ENCODE assay signal across 22 cellular contexts in genomic region chr4:141614878-141615586, GRCh38. TPM values are rescaled to one million over a fixed set of nuclear protein-coding genes. Genes with fewer than 3 reads are reported as not detected.
DNase-seq lines count a peak whose midpoint lies in the region; ATAC-seq and TF ChIP-seq lines count a peak whose summit lies in the region.
"Had no signal": no experiment of that assay in that cellular context is flagged by ENCODE, and none has a peak within 500 bp of the region (broad histone marks: within the 10 kb centered on the region; RNA-seq: fewer than 3 reads in every experiment).

No MANE protein-coding gene starts in this region.

- no peaks in the 10 kb centered on the region for H3K36me3 Mint-ChIP-seq in MCF 10A (ENCODE audit: insufficient read depth, unreplicated experiment)

- no peaks in the 10 kb centered on the region for H3K27me3 Mint-ChIP-seq in MCF 10A (ENCODE audit: insufficient read depth, unreplicated experiment)
- H3K27me3 Mint-ChIP-seq: dendritic cell treated with granulocyte-macrophage colony-stimulating factor and Interleukin-4, amounts not matched to agents 40 ng/mL and 50 ng/mL, for 4 days had no signal

- H3K27me3 ChIP-seq in BLaER1 (no peaks in the 10 kb centered on the region), gastroesophageal sphincter (no peaks in the 10 kb centered on the region)
- H3K27me3 ChIP-seq: upper lobe of left lung had no signal

- H3K36me3 ChIP-seq in BLaER1 (no peaks in the 10 kb centered on the region), gastroesophageal sphincter (no peaks in the 10 kb centered on the region)
- H3K36me3 ChIP-seq: upper lobe of left lung had no signal

- no TSS peak for BruUV-seq in MCF 10A (replicated peaks; lab: Mats Ljungman, UMichigan)

- H3K9me3 Mint-ChIP-seq in MCF 10A (ENCODE audit: unreplicated experiment), result peaks cover 5% of the 10 kb centered on the region

- no peak overlapping the region for H3K9ac ChIP-seq in BLaER1

- POLR2A ChIA-PET in MCF 10A (lab: Yijun Ruan, JAX), result no interaction called here

- no peak for TF ChIP-seq POLR2A in gastroesophageal sphincter (IDR thresholded peaks at IDR 0.05)

- peak overlapping the region; percentile 55 for H3K4me2 ChIP-seq in BLaER1
- H3K4me2 ChIP-seq: A549, smooth muscle cell had no signal

- WGBS in gastroesophageal sphincter (ENCODE audit: low coverage in 1 of 2), 2 donors, result 83 to 86% methylated on average over 1 to 4 of the region's 11 CpGs

- intact Hi-C loops in MCF 10A (cut with micrococcal nuclease), result no loop called here

- no peak overlapping the region for H3K27ac Mint-ChIP-seq in MCF 10A (ENCODE audit: low read depth, unreplicated experiment)
- H3K27ac Mint-ChIP-seq: dendritic cell treated with granulocyte-macrophage colony-stimulating factor and Interleukin-4, amounts not matched to agents 40 ng/mL and 50 ng/mL, for 4 days; T-helper 17 cell had no signal

- no peak for TF ChIP-seq EP300 in gastroesophageal sphincter (IDR thresholded peaks at IDR 0.05)

- H3K4me3 Mint-ChIP-seq in MCF 10A (ENCODE audit: unreplicated experiment), result no peak overlapping the region
- H3K4me3 Mint-ChIP-seq: dendritic cell treated with granulocyte-macrophage colony-stimulating factor and Interleukin-4, amounts not matched to agents 40 ng/mL and 50 ng/mL, for 4 days; T-helper 17 cell had no signal

- H4K20me1 ChIP-seq in BLaER1, result no peaks in the 10 kb centered on the region

- DNase-seq in glomerular endothelial cell (ENCODE audit: extremely low read depth, low read depth, low spot score), result peak; percentile 62
- DNase-seq in SW 1271 (lab: John Stamatoyannopoulos, UW), result no peak
- no peak for DNase-seq in MCF 10A (ENCODE audit: unreplicated experiment)
- no peak for DNase-seq in DMS53 treated with DMSO at 0.1 percent for 48 hours (lab: John Stamatoyannopoulos, UW; ENCODE audit: unreplicated experiment)
- DNase-seq: activated CD4-positive, alpha-beta T cell treated with anti-CD3 and anti-CD28 coated beads, Interleukin-2, amount 50 U/mL, for 1 hour; activated CD8-positive, alpha-beta memory T cell treated with anti-CD3 and anti-CD28 coated beads, Interleukin-2, amount 50 U/mL, for 4 hours; activated effector memory CD4-positive, alpha-beta T cell treated with anti-CD3 and anti-CD28 coated beads, Interleukin-2, amount 50 U/mL, for 16 hours; NCI-H1417 treated with DMSO at 0.1 percent for 48 hours; NCI-H2171 treated with DMSO at 0.1 percent for 48 hours; NCI-H748 treated with DMSO at 0.1 percent for 48 hours; stimulated activated CD4-positive, alpha-beta T cell treated with anti-CD3 and anti-CD28 coated beads, Interleukin-4, amount 100 ng/mL, for 1 hour; T-helper 17 cell had no signal

- H3K27ac ChIP-seq in BLaER1 (no peak overlapping the region), gastroesophageal sphincter (no peak overlapping the region)
- H3K27ac ChIP-seq: A549, C4-2B, upper lobe of left lung, VCaP had no signal

- ATAC-seq in GM19351 (IDR thresholded peaks at IDR 0.05; ENCODE audit: unreplicated experiment), result peak; percentile 47
- peak; percentile 80 for ATAC-seq in HG02885 (IDR thresholded peaks at IDR 0.05; ENCODE audit: poor library complexity, unreplicated experiment)
- ATAC-seq in gastroesophageal sphincter, result no peak
- ATAC-seq: A549, T-helper 17 cell had no signal

- TF ChIP-seq CTCF in gastroesophageal sphincter (IDR thresholded peaks at IDR 0.05) (no peak), MCF 10A (IDR thresholded peaks at IDR 0.05; ENCODE audit: unreplicated experiment) (no peak)

- CTCF ChIA-PET in MCF 10A (lab: Yijun Ruan, JAX), result no interaction called here

- no peaks in the 10 kb centered on the region for H3K9me3 ChIP-seq in BLaER1
- no peaks in the 10 kb centered on the region for H3K9me3 ChIP-seq in gastroesophageal sphincter
- H3K9me3 ChIP-seq: A549, upper lobe of left lung had no signal

- H3K4me1 ChIP-seq in BLaER1, result peaks cover 17% of the 10 kb centered on the region
- H3K4me1 ChIP-seq in gastroesophageal sphincter, result no peaks in the 10 kb centered on the region
- H3K4me1 ChIP-seq: A549, upper lobe of left lung had no signal

- H3K4me1 Mint-ChIP-seq in MCF 10A (ENCODE audit: insufficient read depth, unreplicated experiment), result no peaks in the 10 kb centered on the region
- H3K4me1 Mint-ChIP-seq: T-helper 17 cell had no signal

- no peak overlapping the region for H3K4me3 ChIP-seq in BLaER1
- H3K4me3 ChIP-seq in gastroesophageal sphincter, result no peak overlapping the region
- H3K4me3 ChIP-seq: A549, smooth muscle cell, upper lobe of left lung had no signal

RNA-seq across cellular contexts. Expression of gene IL15, which starts 21.4 kb away (rescaled TPM):
- 3.4 and 4.2 TPM in 2 replicates for total RNA-seq in glomerular endothelial cell
- 1 to 10 TPM; 1.6 to 5.8 (median 3.7) TPM for total RNA-seq in gastroesophageal sphincter
- 0.51 and 1.3 TPM in 2 replicates for total RNA-seq in MCF 10A (2022)
